20 cellular contexts compared by ENCODE assay signal in the genomic region with DNA sequence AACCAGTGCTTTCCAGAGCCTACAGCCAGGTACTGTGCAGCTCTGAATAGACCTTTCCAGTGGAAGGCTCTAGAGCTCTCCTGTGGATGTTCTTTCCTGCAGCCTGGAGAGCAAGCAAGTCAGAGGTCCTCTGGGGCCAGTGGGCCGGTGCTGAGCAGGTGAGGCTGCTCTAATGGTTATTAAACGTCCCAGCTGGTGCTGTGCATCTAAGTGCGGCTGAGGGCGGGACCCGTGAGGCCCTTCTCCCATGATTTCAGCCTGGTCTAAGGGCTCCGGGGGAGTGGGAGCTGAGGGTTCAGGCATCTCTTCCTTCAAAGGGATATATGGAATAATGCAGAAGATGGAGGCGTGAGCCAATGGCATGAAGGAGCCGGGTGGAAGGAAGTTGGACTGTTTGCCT.
A peak's percentile ranks its signal among the peaks of the same experiment; 100 is the strongest.
DNase-seq lines count a peak whose midpoint lies in the region; FAIRE-seq and TF ChIP-seq lines count a peak whose summit lies in the region.
"Had no signal": no experiment of that assay in that cellular context is flagged by ENCODE, and none has a peak within 500 bp of the region (broad histone marks: within the 10 kb centered on the region; RNA-seq: fewer than 3 reads in every experiment).

No MANE protein-coding gene starts in this region.

- WGBS in neuronal stem cell (ENCODE audit: extremely low coverage in 2 of 2, insufficient read length in 2 of 2, insufficient replicate concordance in 1 of 2), 2 donors = no CpG with 5 or more reads among the region's 8 CpGs

- H3K4me2 ChIP-seq in neuronal stem cell (ENCODE audit: insufficient read depth, low read length, poor library complexity, severe bottlenecking) = no peak overlapping the region
- H3K4me2 ChIP-seq: A549; BLaER1 treated with 17β-estradiol and CSF1 and Interleukin-3, amounts not matched to agents 10 nM and 100 nM had no signal

- peak overlapping the region; percentile 72 for H2AK5ac ChIP-seq in neuronal stem cell (ENCODE audit: low read depth, low read length)

- peak overlapping the region; percentile 15 for H2BK15ac ChIP-seq in neuronal stem cell (ENCODE audit: low read length)

- no peak overlapping the region for H3K27ac ChIP-seq in WERI-Rb-1
- no peak overlapping the region for H3K27ac ChIP-seq in neuronal stem cell (replicated peaks; ENCODE audit: low read length)
- H3K27ac ChIP-seq: 22Rv1; A549; BLaER1 treated with 17β-estradiol and CSF1 and Interleukin-3, amounts not matched to agents 10 nM and 100 nM; C4-2B had no signal

- H2BK5ac ChIP-seq in neuronal stem cell (ENCODE audit: low read length) = no peak overlapping the region

- H3K4me3 ChIP-seq in WERI-Rb-1 (ENCODE audit: low read depth, low read length) = no peak overlapping the region
- H3K4me3 ChIP-seq in bronchial epithelial cell (ENCODE audit: low read depth, low read length) = no peak overlapping the region
- H3K4me3 ChIP-seq in neuronal stem cell (ENCODE audit: low read length in 2 of 2) = no peak overlapping the region
- H3K4me3 ChIP-seq: A549; BLaER1 treated with 17β-estradiol and CSF1 and Interleukin-3, amounts not matched to agents 10 nM and 100 nM had no signal

- H4K8ac ChIP-seq in neuronal stem cell (ENCODE audit: low read depth, low read length) = no peak overlapping the region

- H3K4ac ChIP-seq in neuronal stem cell (ENCODE audit: low read length) = no peak overlapping the region

- H3K79me1 ChIP-seq in neuronal stem cell (ENCODE audit: low read depth, low read length) = no peaks in the 10 kb centered on the region

- no peak overlapping the region for H2AFZ ChIP-seq in neuronal stem cell (ENCODE audit: low read length)

- in situ Hi-C loops in GM13977 (cut with MboI; ENCODE audit: low pct_unique_long_range_greater_than_20kb, low sequenced_read_pairs, unreplicated experiment) = no loop called here

- peak; percentile 64 for FAIRE-seq in bronchial epithelial cell (lab: Jason Lieb, UNC)
- FAIRE-seq: A549, D721Med, G401.6, GM12891, GM18507 had no signal

- no peaks in the 10 kb centered on the region for H3K4me1 ChIP-seq in neuronal stem cell (ENCODE audit: control insufficient read depth in 2 of 2, insufficient read depth in 1 of 2, low read depth in 1 of 2, low read length in 2 of 2)
- H3K4me1 ChIP-seq: A549, Caco-2 had no signal

- H3K23ac ChIP-seq in neuronal stem cell (ENCODE audit: low read depth, low read length, poor library complexity) = no peak overlapping the region

- no peak overlapping the region for H2BK12ac ChIP-seq in neuronal stem cell (ENCODE audit: low read length)

- H3K18ac ChIP-seq in neuronal stem cell (ENCODE audit: low read length) = no peak overlapping the region

- H2BK120ac ChIP-seq in neuronal stem cell (ENCODE audit: low read depth, low read length) = no peak overlapping the region

- H3K27me3 ChIP-seq in WERI-Rb-1 (ENCODE audit: insufficient read depth, low read depth, severe bottlenecking) = no peaks in the 10 kb centered on the region
- no peaks in the 10 kb centered on the region for H3K27me3 ChIP-seq in bronchial epithelial cell (ENCODE audit: control insufficient read depth, insufficient read depth, low read length)
- H3K27me3 ChIP-seq in neuronal stem cell (ENCODE audit: control insufficient read depth in 3 of 3, insufficient read depth in 3 of 3, low read depth in 1 of 3, low read length in 3 of 3) = peaks cover 0 to 29% (median 0%) of the 10 kb centered on the region in 3 experiments
- H3K27me3 ChIP-seq: BLaER1 treated with 17β-estradiol and CSF1 and Interleukin-3, amounts not matched to agents 10 nM and 100 nM had no signal

- no peak overlapping the region for H4K91ac ChIP-seq in neuronal stem cell (ENCODE audit: low read depth, low read length, poor library complexity)

- no peak overlapping the region for H3K9ac ChIP-seq in neuronal stem cell (ENCODE audit: low read depth, low read length, poor library complexity)
- H3K9ac ChIP-seq: BLaER1 treated with 17β-estradiol and CSF1 and Interleukin-3, amounts not matched to agents 10 nM and 100 nM had no signal

- H3K36me3 ChIP-seq in WERI-Rb-1 = no peaks in the 10 kb centered on the region
- no peaks in the 10 kb centered on the region for H3K36me3 ChIP-seq in bronchial epithelial cell (ENCODE audit: control insufficient read depth, insufficient read depth, low read length)
- H3K36me3 ChIP-seq in neuronal stem cell (replicated peaks in 1 of 2; ENCODE audit: control insufficient read depth in 2 of 2, insufficient read depth in 2 of 2, low read length in 2 of 2) = no peaks in the 10 kb centered on the region

- DNase-seq in WERI-Rb-1 (peak; percentile 61), bronchial epithelial cell (ENCODE audit: low read depth) (no peak), neuronal stem cell (ENCODE audit: low spot score) (no peak), cerebellum (ENCODE audit: low spot score) (no peak), GM13977 (ENCODE audit: low spot score) (no peak)
- DNase-seq: AML-193; Caco-2; Calu3; CD4-positive, alpha-beta T cell; CD8-positive, alpha-beta T cell; DMS79 treated with DMSO at 0.1 percent for 48 hours; GF-D8 had no signal

- no peak overlapping the region for H3K14ac ChIP-seq in neuronal stem cell (ENCODE audit: low read length)

- TF ChIP-seq CTCF in WERI-Rb-1 (IDR thresholded peaks at IDR 0.05; ENCODE audit: low read depth, low read length) (no peak), bronchial epithelial cell (IDR thresholded peaks at IDR 0.05; ENCODE audit: insufficient read depth, low read length, severe bottlenecking) (no peak), GM13977 (IDR thresholded peaks at IDR 0.05; ENCODE audit: extremely low read depth, insufficient read depth, missing control alignments) (no peak)

- H3K9me3 ChIP-seq in WERI-Rb-1 (ENCODE audit: severe bottlenecking) (peaks cover 18% of the 10 kb centered on the region), neuronal stem cell (replicated peaks in 1 of 2; ENCODE audit: control insufficient read depth in 2 of 2, insufficient read depth in 1 of 2, low read depth in 1 of 2, low read length in 2 of 2) (peaks cover 0 to 5% of the 10 kb centered on the region in 2 donors)
- H3K9me3 ChIP-seq: Caco-2 had no signal
